ENCODE assay signal across 12 cellular contexts in genomic region chr18:26185267-26185666, GRCh38. TPM values are rescaled to one million over a fixed set of nuclear protein-coding genes. Genes with fewer than 3 reads are reported as not detected.
DNase-seq lines count a peak whose midpoint lies in the region; ATAC-seq, FAIRE-seq and TF ChIP-seq lines count a peak whose summit lies in the region.
"Had no signal": no experiment of that assay in that cellular context is flagged by ENCODE, and none has a peak within 500 bp of the region (broad histone marks: within the 10 kb centered on the region; RNA-seq: fewer than 3 reads in every experiment).

No MANE protein-coding gene starts in this region.

- peak; percentile 71 for ATAC-seq in K562
- ATAC-seq in HG02759 (IDR thresholded peaks at IDR 0.05; ENCODE audit: unreplicated experiment) = no peak
- ATAC-seq in stimulated activated effector memory CD8-positive, alpha-beta T cell treated with anti-CD3 and anti-CD28 coated beads, Interleukin-12 subunit alpha, Interleukin-12 subunit beta, amount 100 ng/mL, for 72 hours = no peak
- ATAC-seq: T-helper 17 cell had no signal

- H3K36me3 Mint-ChIP-seq in neural crest cell (ENCODE audit: low read depth) = no peaks in the 10 kb centered on the region
- H3K36me3 Mint-ChIP-seq in stimulated activated effector memory CD8-positive, alpha-beta T cell treated with anti-CD3 and anti-CD28 coated beads, Interleukin-12 subunit alpha, Interleukin-12 subunit beta, amount 100 ng/mL, for 72 hours = no peaks in the 10 kb centered on the region

- peak; percentile 45 for DNase-seq in ELR (ENCODE audit: low read depth)
- peak; percentile 20 for DNase-seq in LHCN-M2 (ENCODE audit: low read depth)
- DNase-seq in K562 (ENCODE audit: extremely low read depth in 1 of 4, low spot score in 3 of 4) = no peak
- no peak for DNase-seq in neural crest cell (ENCODE audit: low read depth, low spot score)
- DNase-seq in stimulated activated effector memory CD8-positive, alpha-beta T cell treated with anti-CD3 and anti-CD28 coated beads, Interleukin-12 subunit alpha, Interleukin-12 subunit beta, amount 100 ng/mL, for 72 hours (ENCODE audit: low spot score in 2 of 2) = no peak
- no peak for DNase-seq in spleen
- DNase-seq: erythroblast; stimulated activated CD4-positive, alpha-beta T cell treated with anti-CD3 and anti-CD28 coated beads, Interleukin-4, amount 100 ng/mL, for 4 hours; T-helper 17 cell had no signal

- H3K27me3 Mint-ChIP-seq in neural crest cell (ENCODE audit: low read depth) = no peaks in the 10 kb centered on the region
- H3K27me3 Mint-ChIP-seq: T-helper 17 cell had no signal

- peak in 1 of 3 experiments; percentile 29; a peak in 2 of 6 replicates for TF ChIP-seq CTCF in K562 (IDR thresholded peaks at IDR 0.05 in 2 of 3, conservative IDR thresholded peaks at IDR 0.05 in 1 of 3; ENCODE audit: insufficient read depth in 2 of 3, low read depth in 1 of 3, low read length in 3 of 3)
- peak; percentile 46 for TF ChIP-seq CTCF in neural crest cell (conservative IDR thresholded peaks at IDR 0.05)
- peak in 2 of 11 experiments; percentile 10 to 12 for TF ChIP-seq CTCF in spleen (IDR thresholded peaks at IDR 0.05 in 8 of 11, conservative IDR thresholded peaks at IDR 0.05 in 3 of 11)

- H3K79me2 ChIP-seq in K562 (ENCODE audit: control insufficient read depth, insufficient read depth, low read length) = no peaks in the 10 kb centered on the region

- no peak overlapping the region for H2AFZ ChIP-seq in K562 (ENCODE audit: low read depth, low read length)

- TF ChIP-seq EP300 in K562 (IDR thresholded peaks at IDR 0.05; ENCODE audit: low read length) = no peak

- BruUV-seq in K562 (replicated peaks; lab: Mats Ljungman, UMichigan) = no TSS peak

- H3K4me3 Mint-ChIP-seq in neural crest cell = no peak overlapping the region
- no peak overlapping the region for H3K4me3 Mint-ChIP-seq in stimulated activated effector memory CD8-positive, alpha-beta T cell treated with anti-CD3 and anti-CD28 coated beads, Interleukin-12 subunit alpha, Interleukin-12 subunit beta, amount 100 ng/mL, for 72 hours
- H3K4me3 Mint-ChIP-seq: T-helper 17 cell had no signal

- no peaks in the 10 kb centered on the region for H4K20me1 ChIP-seq in K562 (replicated peaks; ENCODE audit: control insufficient read depth, insufficient read depth, low read length)

- TF ChIP-seq RAD21 in K562 (CRISPR knock-in tag; conservative IDR thresholded peaks at IDR 0.05 in 1 of 2, IDR thresholded peaks at IDR 0.05 in 1 of 2) = no peak

- CTCF ChIA-PET in K562 (lab: Yijun Ruan, JAX; ENCODE audit: low intra/inter-chr PET ratio) = no interaction called here

- H3K27ac Mint-ChIP-seq in neural crest cell (ENCODE audit: unreplicated experiment) = no peak overlapping the region
- no peak overlapping the region for H3K27ac Mint-ChIP-seq in stimulated activated effector memory CD8-positive, alpha-beta T cell treated with anti-CD3 and anti-CD28 coated beads, Interleukin-12 subunit alpha, Interleukin-12 subunit beta, amount 100 ng/mL, for 72 hours
- H3K27ac Mint-ChIP-seq: T-helper 17 cell had no signal

- H3K27me3 ChIP-seq in K562 (ENCODE audit: control insufficient read depth in 2 of 2, insufficient read depth in 2 of 2, low read length in 2 of 2) (peaks cover 0 to 6% of the 10 kb centered on the region in 2 experiments; a peak in 3 of 5 replicates), spleen (replicated peaks in 1 of 7) (no peaks in the 10 kb centered on the region)
- H3K27me3 ChIP-seq: suprapubic skin had no signal

- no peaks in the 10 kb centered on the region for H3K9me1 ChIP-seq in K562 (ENCODE audit: control insufficient read depth, insufficient read depth, low read length)

- H3K36me3 ChIP-seq in K562 (ENCODE audit: control insufficient read depth, insufficient read depth, low read length) (no peaks in the 10 kb centered on the region), spleen (no peaks in the 10 kb centered on the region)
- H3K36me3 ChIP-seq: suprapubic skin had no signal

- intact Hi-C loops in K562 (cut with micrococcal nuclease) (no loop called here), spleen (cut with DNase I; ENCODE audit: low total_unique reads) (no loop called here)

- no peak overlapping the region for H3K4me3 ChIP-seq in K562
- H3K4me3 ChIP-seq in spleen = no peak overlapping the region
- H3K4me3 ChIP-seq: suprapubic skin had no signal

- H3K4me2 ChIP-seq in K562 (ENCODE audit: insufficient read depth, low read length) = no peak overlapping the region

- H3K27ac ChIP-seq in K562 (ENCODE audit: extremely low read depth, low read depth, low read length) = no peak overlapping the region
- H3K27ac ChIP-seq in spleen = no peak overlapping the region
- H3K27ac ChIP-seq: suprapubic skin had no signal

- in situ Hi-C loops in K562 (cut with MboI) = no loop called here

- POLR2A ChIA-PET in K562 (lab: Yijun Ruan, JAX) = no interaction called here

- no peak for TF ChIP-seq POLR2A in K562 (conservative IDR thresholded peaks at IDR 0.05)
- no peak for TF ChIP-seq POLR2A in spleen (IDR thresholded peaks at IDR 0.05)

- no peaks in the 10 kb centered on the region for H3K4me1 ChIP-seq in K562 (replicated peaks in 1 of 2; ENCODE audit: control insufficient read depth in 2 of 2, insufficient read depth in 2 of 2, low read length in 2 of 2)
- peaks cover 0 to 10% (median 2%) of the 10 kb centered on the region in 6 donors for H3K4me1 ChIP-seq in spleen
- H3K4me1 ChIP-seq: suprapubic skin had no signal

- peak; percentile 35 for FAIRE-seq in K562 (lab: Jason Lieb, UNC)

- 0% methylated on average over 2 of the region's 2 CpGs for WGBS in K562 (ENCODE audit: insufficient coverage, low coverage, missing lambda C conversion rate)
- 64 to 83% (median 72%) methylated on average over 2 of the region's 2 CpGs for WGBS in spleen, 5 donors

- no peak overlapping the region for H3K9ac ChIP-seq in K562 (ENCODE audit: insufficient read depth in 1 of 2, low read depth in 2 of 2, low read length in 2 of 2)

- no peaks in the 10 kb centered on the region for H3K4me1 Mint-ChIP-seq in neural crest cell
- peaks cover 13% of the 10 kb centered on the region for H3K4me1 Mint-ChIP-seq in stimulated activated effector memory CD8-positive, alpha-beta T cell treated with anti-CD3 and anti-CD28 coated beads, Interleukin-12 subunit alpha, Interleukin-12 subunit beta, amount 100 ng/mL, for 72 hours

- H3K9me3 Mint-ChIP-seq in neural crest cell = peaks cover 6% of the 10 kb centered on the region
- H3K9me3 Mint-ChIP-seq in stimulated activated effector memory CD8-positive, alpha-beta T cell treated with anti-CD3 and anti-CD28 coated beads, Interleukin-12 subunit alpha, Interleukin-12 subunit beta, amount 100 ng/mL, for 72 hours = peaks cover 4% of the 10 kb centered on the region

- H3K9me3 ChIP-seq in K562 (replicated peaks; ENCODE audit: control insufficient read depth, insufficient read depth, low read depth, low read length) = no peaks in the 10 kb centered on the region
- H3K9me3 ChIP-seq in spleen = peaks cover 0 to 12% (median 0%) of the 10 kb centered on the region in 8 donors
- H3K9me3 ChIP-seq: suprapubic skin had no signal

TF ChIP-seq in K562, 482 proteins besides CTCF, POLR2A, EP300 and RAD21 (continues in another document):
- no peak for TF ChIP-seq STAG1 (CRISPR knock-in tag; IDR thresholded peaks at IDR 0.05; ENCODE audit: borderline replicate concordance)

RNA-seq across cellular contexts. Expression of gene TAF4B, which starts 41.0 kb away (rescaled TPM):
- 2.4 and 2.7 TPM in 2 replicates for total RNA-seq in LHCN-M2 (2014; rRNA removed)
- 0.13 TPM for polyA plus RNA-seq in LHCN-M2 (2012)
- 31.1 and 42.4 TPM in 2 replicates for total RNA-seq in K562 (2011; cell fraction: chromatin; rRNA removed; ENCODE audit: low replicate concordance)
- total RNA-seq in K562 (2011; cell fraction: nucleolus; rRNA removed) = 35.7 and 38.6 TPM in 2 replicates
- 24.4 and 28.5 TPM in 2 replicates for total RNA-seq in K562 (2011; cell fraction: nucleoplasm; rRNA removed)
- total RNA-seq in K562 (2014; rRNA removed) = 19.9 and 21.4 TPM in 2 replicates
- 25.3 and 30.4 TPM in 2 replicates for total RNA-seq in K562 (2014; rRNA removed; fragmentation: Illumina TruSeq; extraction: Trizol)
- total RNA-seq in K562 (2015; rRNA removed; fragmentation: Illumina TruSeq; extraction: Trizol) = 17.2 and 18.0 TPM in 2 replicates
- total RNA-seq in K562 (2021) = 19.2 and 22.1 TPM in 2 replicates
- polyA plus RNA-seq in K562 (2011; rRNA removed) = 15.8 and 21.0 TPM in 2 replicates
- polyA plus RNA-seq in K562 (2011; cell fraction: cytosol; rRNA removed) = 8.8 and 10.3 TPM in 2 replicates
- 15.6 and 16.8 TPM in 2 replicates for polyA plus RNA-seq in K562 (2011; cell fraction: nucleus; rRNA removed)
- polyA plus RNA-seq in K562 (2012) = 7.6 and 8.9 TPM in 2 replicates
- polyA plus RNA-seq in K562 (2014; fragmentation: Illumina TruSeq; extraction: Trizol) = 18.8 and 20.5 TPM in 2 replicates
- 1 to 10 TPM; 4.5 to 5.8 TPM for polyA plus RNA-seq in K562 (2014; fragmentation: Nextera tagmentation; extraction: Ambion mirVana)
- polyA plus RNA-seq in K562 (2014; rRNA removed) = 12.8 and 15.6 TPM in 2 replicates
- polyA minus RNA-seq in K562 (2011; rRNA and poly(A)+ RNA removed) = 36.5 and 37.0 TPM in 2 replicates
- 15.6 and 17.4 TPM in 2 replicates for polyA minus RNA-seq in K562 (2011; cell fraction: cytosol; rRNA and poly(A)+ RNA removed)
- 34.3 and 49.5 TPM in 2 replicates for polyA minus RNA-seq in K562 (2011; cell fraction: nucleus; rRNA and poly(A)+ RNA removed)
- total RNA-seq in neural crest cell = 1.5 and 2.1 TPM in 2 replicates
- 10 to 100 TPM in 5 of 7 donors, 1 to 10 TPM in 2; 8.8 to 23.8 (median 11.2) TPM for total RNA-seq in spleen
- polyA plus RNA-seq in spleen = 1 to 10 TPM; 6.4 to 6.9 (median 6.6) TPM

RNA-seq across cellular contexts. Expression of gene PSMA8, which starts 51.6 kb away (rescaled TPM):
- total RNA-seq in LHCN-M2 (2014; rRNA removed) (not detected in 2 replicates), K562 (2014; rRNA removed) (not detected in 2 replicates), K562 (2014; rRNA removed; fragmentation: Illumina TruSeq; extraction: Trizol) (not detected in 2 replicates), K562 (2015; rRNA removed; fragmentation: Illumina TruSeq; extraction: Trizol) (not detected in 2 replicates), K562 (2021) (not detected in 2 replicates), neural crest cell (not detected in 2 replicates), spleen (under 1 TPM in 4 of 7 donors, not detected in 3; 0.34 to 0.79 (median 0.73) TPM)
- polyA plus RNA-seq in LHCN-M2 (2012) = not detected
- total RNA-seq in K562 (2011; cell fraction: chromatin; rRNA removed; ENCODE audit: low replicate concordance) = not detected in 2 replicates
- total RNA-seq in K562 (2011; cell fraction: nucleolus; rRNA removed) = not detected in 2 replicates
- not detected in 2 replicates for total RNA-seq in K562 (2011; cell fraction: nucleoplasm; rRNA removed)
- polyA plus RNA-seq in K562 (2011; rRNA removed) (not detected in 2 replicates), K562 (2014; fragmentation: Illumina TruSeq; extraction: Trizol) (not detected in 2 replicates), K562 (2014; fragmentation: Nextera tagmentation; extraction: Ambion mirVana) (not detected), K562 (2014; rRNA removed) (not detected in 2 replicates), spleen (1 to 10 TPM in 1 of 3 donors, under 1 TPM in 2; 0.61 to 1.4 (median 0.93) TPM)
- not detected in 2 replicates for polyA plus RNA-seq in K562 (2011; cell fraction: cytosol; rRNA removed)
- not detected in 2 replicates for polyA plus RNA-seq in K562 (2011; cell fraction: nucleus; rRNA removed)
- not detected in 2 replicates for polyA plus RNA-seq in K562 (2012)
- not detected in 2 replicates for polyA minus RNA-seq in K562 (2011; rRNA and poly(A)+ RNA removed)
- polyA minus RNA-seq in K562 (2011; cell fraction: cytosol; rRNA and poly(A)+ RNA removed) = not detected in 2 replicates
- polyA minus RNA-seq in K562 (2011; cell fraction: nucleus; rRNA and poly(A)+ RNA removed) = not detected in 2 replicates
- total RNA-seq: omental fat pad, suprapubic skin had no signal

Comparison
In these comparisons a context has a peak if more than half of its experiments do, and no peak if none do; other contexts are left out.
1. DNase-seq: peak in ELR (single experiment) and LHCN-M2 (single experiment); none in K562 (0 of 4), neural crest cell (single experiment), stimulated activated effector memory CD8-positive, alpha-beta T cell treated with anti-CD3 and anti-CD28 coated beads, Interleukin-12 subunit alpha, Interleukin-12 subunit beta, amount 100 ng/mL, for 72 hours (0 of 2) and spleen (single experiment).